ENCODE assay signal across 18 cellular contexts in genomic region chr9:77917800-77918199, GRCh38.
"Had no signal": no experiment of that assay in that cellular context is flagged by ENCODE, and none has a peak within 500 bp of the region (broad histone marks: within the 10 kb centered on the region; RNA-seq: fewer than 3 reads in every experiment).

No MANE protein-coding gene starts in this region.

- H3K27me3 ChIP-seq: ascending aorta, breast epithelium, gastrocnemius medialis, heart left ventricle, right atrium auricular region, transverse colon, vagina had no signal

- H3K27me3 Mint-ChIP-seq: activated naive CD4-positive, alpha-beta T cell treated with anti-CD3 and anti-CD28 coated beads, Interleukin-2, amount 10 ng/mL, durations not matched to agents 7 days and 5 days; dendritic cell treated with granulocyte-macrophage colony-stimulating factor and Interleukin-4, amounts not matched to agents 40 ng/mL and 50 ng/mL, for 4 days had no signal

- H3K4me1 ChIP-seq: breast epithelium had no signal

- ATAC-seq: activated CD4-positive, CD25-positive, alpha-beta regulatory T cell treated with anti-CD3 and anti-CD28 coated beads, Interleukin-2, amount 50 U/mL, for 24 hours; gastrocnemius medialis; heart left ventricle; stimulated activated naive CD8-positive, alpha-beta T cell treated with anti-CD3 and anti-CD28 coated beads, Interleukin-15, Interleukin-2, amounts not matched to agents 100 U/mL and 50 U/mL, for 24 hours had no signal

- FAIRE-seq: islet of Langerhans, small intestine had no signal

- H3K27ac Mint-ChIP-seq: activated naive CD4-positive, alpha-beta T cell treated with anti-CD3 and anti-CD28 coated beads, Interleukin-2, amount 10 ng/mL, durations not matched to agents 7 days and 5 days; dendritic cell treated with granulocyte-macrophage colony-stimulating factor and Interleukin-4, amounts not matched to agents 40 ng/mL and 50 ng/mL, for 4 days; naive B cell had no signal

- DNase-seq: activated naive CD4-positive, alpha-beta T cell treated with anti-CD3 and anti-CD28 coated beads, Interleukin-2, amount 10 ng/mL, durations not matched to agents 7 days and 5 days; activated T-cell treated with anti-CD3 and anti-CD28 coated beads for 4 hours; effector memory CD4-positive, alpha-beta T cell; gastrocnemius medialis; heart left ventricle; mammary epithelial cell; naive B cell; small intestine; stimulated activated naive CD8-positive, alpha-beta T cell treated with anti-CD3 and anti-CD28 coated beads, Interleukin-15, Interleukin-2, amounts not matched to agents 100 U/mL and 50 U/mL, for 24 hours; transverse colon had no signal

- H3K4me3 Mint-ChIP-seq: activated naive CD4-positive, alpha-beta T cell treated with anti-CD3 and anti-CD28 coated beads, Interleukin-2, amount 10 ng/mL, durations not matched to agents 7 days and 5 days; dendritic cell treated with granulocyte-macrophage colony-stimulating factor and Interleukin-4, amounts not matched to agents 40 ng/mL and 50 ng/mL, for 4 days; naive B cell; T-helper 2 cell treated with Interferon-gamma antibody and Interleukin-4, amounts not matched to agents 5 μg/mL and 100 μg/mL, for 36 hours had no signal

- H3K27ac ChIP-seq: ascending aorta, gastrocnemius medialis, right atrium auricular region, transverse colon had no signal

- H3K36me3 ChIP-seq: breast epithelium, gastrocnemius medialis, right atrium auricular region, vagina had no signal

- H3K9me3 ChIP-seq: ascending aorta, breast epithelium, gastrocnemius medialis, heart left ventricle, right atrium auricular region, transverse colon, vagina had no signal

- H3K4me3 ChIP-seq: ascending aorta, breast epithelium, gastrocnemius medialis, heart left ventricle, right atrium auricular region, transverse colon, vagina had no signal

- H3K9me3 Mint-ChIP-seq: activated naive CD4-positive, alpha-beta T cell treated with anti-CD3 and anti-CD28 coated beads, Interleukin-2, amount 10 ng/mL, durations not matched to agents 7 days and 5 days; dendritic cell treated with granulocyte-macrophage colony-stimulating factor and Interleukin-4, amounts not matched to agents 40 ng/mL and 50 ng/mL, for 4 days; naive B cell had no signal

- H3K36me3 Mint-ChIP-seq: naive B cell had no signal
